In the genomic region with DNA sequence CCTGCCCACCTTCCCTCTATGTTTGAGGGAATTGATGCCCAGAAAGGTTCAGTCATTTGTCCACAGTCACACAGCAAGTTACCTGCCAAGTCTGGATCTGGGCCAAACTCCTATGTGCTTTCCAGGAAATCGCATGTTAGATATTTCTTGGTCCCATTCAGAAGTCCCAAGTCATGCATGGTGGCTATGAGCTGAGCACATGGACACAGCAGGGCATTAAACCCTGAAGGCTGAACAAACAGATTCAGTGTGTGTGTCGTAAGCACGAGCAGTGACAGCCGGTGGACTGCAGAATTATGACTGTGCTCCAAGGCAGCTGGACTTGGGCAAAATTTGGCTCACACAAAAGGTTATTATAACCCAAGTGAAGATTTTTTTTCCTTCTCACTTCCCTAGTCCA, we compare ENCODE assay signal across 10 cellular contexts. TPM values are rescaled to one million over a fixed set of nuclear protein-coding genes. Genes with fewer than 3 reads are reported as not detected.
DNase-seq lines count a peak whose midpoint lies in the region; ATAC-seq, FAIRE-seq and TF ChIP-seq lines count a peak whose summit lies in the region.
"Had no signal": no experiment of that assay in that cellular context is flagged by ENCODE, and none has a peak within 500 bp of the region (broad histone marks: within the 10 kb centered on the region; RNA-seq: fewer than 3 reads in every experiment).

No MANE protein-coding gene starts in this region.

- peaks cover 9% of the 10 kb centered on the region for H3K4me1 ChIP-seq in muscle layer of colon (ENCODE audit: insufficient read depth, low read length)

- H3K27me3 ChIP-seq in bronchial epithelial cell (ENCODE audit: control insufficient read depth, insufficient read depth, low read length): peaks cover 5% of the 10 kb centered on the region
- H3K27me3 ChIP-seq in muscle layer of colon (ENCODE audit: control insufficient read depth in 1 of 2, insufficient read depth in 2 of 2, low read length in 2 of 2): no peaks in the 10 kb centered on the region
- H3K27me3 ChIP-seq: Peyer's patch had no signal

- H3K4me3 ChIP-seq in bronchial epithelial cell (ENCODE audit: low read depth, low read length) (no peak overlapping the region), muscle layer of colon (ENCODE audit: low read depth in 1 of 2, low read length in 2 of 2) (no peak overlapping the region)
- H3K4me3 ChIP-seq: Peyer's patch had no signal

- peak; percentile 40 for FAIRE-seq in bronchial epithelial cell (lab: Jason Lieb, UNC)
- FAIRE-seq: G401.6 had no signal

- no peak for TF ChIP-seq CTCF in bronchial epithelial cell (IDR thresholded peaks at IDR 0.05; ENCODE audit: insufficient read depth, low read length, severe bottlenecking)

- in situ Hi-C loops in ACHN (cut with HindIII; ENCODE audit: low pct_ligation_motif_present, low pct_unique_long_range_greater_than_20kb, low sequenced_read_pairs): no loop called here

- no peak for ATAC-seq in GM18861 (IDR thresholded peaks at IDR 0.05; ENCODE audit: unreplicated experiment)

- no peak overlapping the region for H3K9ac ChIP-seq in muscle layer of colon (ENCODE audit: low read length)

- H3K36me3 ChIP-seq in bronchial epithelial cell (ENCODE audit: control insufficient read depth, insufficient read depth, low read length): no peaks in the 10 kb centered on the region
- H3K36me3 ChIP-seq in muscle layer of colon (ENCODE audit: insufficient read depth, low read length): no peaks in the 10 kb centered on the region
- H3K36me3 ChIP-seq: Peyer's patch had no signal

- DNase-seq in Ammon's horn (ENCODE audit: low spot score) (peak; percentile 65), NCI-H146 (lab: John Stamatoyannopoulos, UW) (peak; percentile 81), bronchial epithelial cell (ENCODE audit: low read depth) (peak; percentile 49), ACHN (no peak), NCI-H1436 treated with DMSO at 0.1 percent for 48 hours (lab: John Stamatoyannopoulos, UW) (no peak)
- no peak for DNase-seq in stimulated activated CD4-positive, alpha-beta T cell treated with anti-CD3 and anti-CD28 coated beads, Interleukin-4, amount 100 ng/mL, for 24 hours
- DNase-seq: Peyer's patch had no signal

- peak overlapping the region; percentile 32 for H3K27ac ChIP-seq in muscle layer of colon (ENCODE audit: low read depth, low read length)

- H3K9me3 ChIP-seq in muscle layer of colon (ENCODE audit: low read length): no peaks in the 10 kb centered on the region
- H3K9me3 ChIP-seq: Peyer's patch had no signal

RNA-seq across cellular contexts. Expression of gene SLC6A6, which starts 11.4 kb away (rescaled TPM):
- 4.6 and 13.2 TPM in 2 replicates for total RNA-seq in bronchial epithelial cell

Comparison
In these comparisons a context has a peak if more than half of its experiments do, and no peak if none do; other contexts are left out.
1. DNase-seq: peak in Ammon's horn (single experiment), NCI-H146 (single experiment) and bronchial epithelial cell (single experiment); none in stimulated activated CD4-positive, alpha-beta T cell treated with anti-CD3 and anti-CD28 coated beads, Interleukin-4, amount 100 ng/mL, for 24 hours (single experiment), ACHN (single experiment) and NCI-H1436 treated with DMSO at 0.1 percent for 48 hours (single experiment).